In genomic region chr2:74429487-74430451, GRCh38 we compare ENCODE assay signal across 1 cellular context.
TF ChIP-seq lines count a peak whose summit lies in the region.

No MANE protein-coding gene starts in this region.

TF ChIP-seq in HepG2, 621 proteins besides CTCF, POLR2A, EP300 and RAD21 (continues in another document):
- no peak for TF ChIP-seq ZNF773 (CRISPR knock-in tag; IDR thresholded peaks at IDR 0.05; ENCODE audit: borderline replicate concordance)
- peak; percentile 59 for TF ChIP-seq GABPB1 (CRISPR knock-in tag; IDR thresholded peaks at IDR 0.05)
- peak; percentile 76 for TF ChIP-seq RCOR2 (CRISPR knock-in tag; IDR thresholded peaks at IDR 0.05)
- 0 out of 2 replicates have a peak, but pooled peaks have one; percentile 85 for TF ChIP-seq ZNF337 (CRISPR knock-in tag; IDR thresholded peaks at IDR 0.05; ENCODE audit: borderline replicate concordance, low read depth)
- TF ChIP-seq ATF6 (CRISPR knock-in tag; conservative IDR thresholded peaks at IDR 0.05): no peak
- peak; percentile 70; the same call in 1 of the 2 replicates for TF ChIP-seq ZNF644 (CRISPR knock-in tag; IDR thresholded peaks at IDR 0.05; ENCODE audit: low read depth)
- peak; percentile 72; the same call in 1 of the 2 replicates for TF ChIP-seq ZNF335 (CRISPR knock-in tag; IDR thresholded peaks at IDR 0.05)
- TF ChIP-seq ZFP62 (CRISPR knock-in tag; IDR thresholded peaks at IDR 0.05): no peak
- TF ChIP-seq RFX5 (IDR thresholded peaks at IDR 0.05; ENCODE audit: low read depth, low read length): no peak; the same call in 1 of the 2 replicates
- TF ChIP-seq, protein P1, sequence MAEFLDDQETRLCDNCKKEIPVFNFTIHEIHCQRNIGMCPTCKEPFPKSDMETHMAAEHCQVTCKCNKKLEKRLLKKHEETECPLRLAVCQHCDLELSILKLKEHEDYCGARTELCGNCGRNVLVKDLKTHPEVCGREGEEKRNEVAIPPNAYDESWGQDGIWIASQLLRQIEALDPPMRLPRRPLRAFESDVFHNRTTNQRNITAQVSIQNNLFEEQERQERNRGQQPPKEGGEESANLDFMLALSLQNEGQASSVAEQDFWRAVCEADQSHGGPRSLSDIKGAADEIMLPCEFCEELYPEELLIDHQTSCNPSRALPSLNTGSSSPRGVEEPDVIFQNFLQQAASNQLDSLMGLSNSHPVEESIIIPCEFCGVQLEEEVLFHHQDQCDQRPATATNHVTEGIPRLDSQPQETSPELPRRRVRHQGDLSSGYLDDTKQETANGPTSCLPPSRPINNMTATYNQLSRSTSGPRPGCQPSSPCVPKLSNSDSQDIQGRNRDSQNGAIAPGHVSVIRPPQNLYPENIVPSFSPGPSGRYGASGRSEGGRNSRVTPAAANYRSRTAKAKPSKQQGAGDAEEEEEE (CRISPR knock-in tag; IDR thresholded peaks at IDR 0.05; ENCODE audit: borderline replicate concordance): no peak
- peak; percentile 8; the same call in 1 of the 2 replicates for TF ChIP-seq NFYC (CRISPR knock-in tag; IDR thresholded peaks at IDR 0.05)
- TF ChIP-seq THRA (CRISPR knock-in tag; IDR thresholded peaks at IDR 0.05; ENCODE audit: borderline replicate concordance): 0 out of 2 replicates have a peak, but pooled peaks have one; percentile 56
- TF ChIP-seq ZNF619 (CRISPR knock-in tag; IDR thresholded peaks at IDR 0.05): peak; percentile 71
- TF ChIP-seq ZEB1 (IDR thresholded peaks at IDR 0.05; ENCODE audit: insufficient replicate concordance, low read depth): peak; percentile 68
- peak; percentile 73; the same call in 1 of the 2 replicates for TF ChIP-seq ZNF788 (CRISPR knock-in tag; IDR thresholded peaks at IDR 0.05; ENCODE audit: borderline replicate concordance)
- TF ChIP-seq GMEB1 (CRISPR knock-in tag; IDR thresholded peaks at IDR 0.05; ENCODE audit: borderline replicate concordance): peak; percentile 42; the same call in 1 of the 2 replicates
- peak; percentile 13; the same call in 1 of the 2 replicates for TF ChIP-seq ZNF768 (CRISPR knock-in tag; IDR thresholded peaks at IDR 0.05)
- TF ChIP-seq, protein P2, sequence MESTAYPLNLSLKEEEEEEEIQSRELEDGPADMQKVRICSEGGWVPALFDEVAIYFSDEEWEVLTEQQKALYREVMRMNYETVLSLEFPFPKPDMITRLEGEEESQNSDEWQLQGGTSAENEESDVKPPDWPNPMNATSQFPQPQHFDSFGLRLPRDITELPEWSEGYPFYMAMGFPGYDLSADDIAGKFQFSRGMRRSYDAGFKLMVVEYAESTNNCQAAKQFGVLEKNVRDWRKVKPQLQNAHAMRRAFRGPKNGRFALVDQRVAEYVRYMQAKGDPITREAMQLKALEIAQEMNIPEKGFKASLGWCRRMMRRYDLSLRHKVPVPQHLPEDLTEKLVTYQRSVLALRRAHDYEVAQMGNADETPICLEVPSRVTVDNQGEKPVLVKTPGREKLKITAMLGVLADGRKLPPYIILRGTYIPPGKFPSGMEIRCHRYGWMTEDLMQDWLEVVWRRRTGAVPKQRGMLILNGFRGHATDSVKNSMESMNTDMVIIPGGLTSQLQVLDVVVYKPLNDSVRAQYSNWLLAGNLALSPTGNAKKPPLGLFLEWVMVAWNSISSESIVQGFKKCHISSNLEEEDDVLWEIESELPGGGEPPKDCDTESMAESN (CRISPR knock-in tag; conservative IDR thresholded peaks at IDR 0.05): peak; percentile 89
- TF ChIP-seq SIX4 (CRISPR knock-in tag; IDR thresholded peaks at IDR 0.05): 0 out of 2 replicates have a peak, but pooled peaks have one; percentile 43
- TF ChIP-seq ZSCAN22 (CRISPR knock-in tag; IDR thresholded peaks at IDR 0.05): no peak
- peak; percentile 68 for TF ChIP-seq SAFB2 (CRISPR knock-in tag; IDR thresholded peaks at IDR 0.05; ENCODE audit: borderline replicate concordance, low read depth)
- peak; percentile 89; the same call in 1 of the 2 replicates for TF ChIP-seq ZNF709 (CRISPR knock-in tag; IDR thresholded peaks at IDR 0.05)
- TF ChIP-seq ZNF564 (CRISPR knock-in tag; IDR thresholded peaks at IDR 0.05): 0 out of 2 replicates have a peak, but pooled peaks have one; percentile 65
- no peak for TF ChIP-seq PAX8 (CRISPR knock-in tag; IDR thresholded peaks at IDR 0.05; ENCODE audit: borderline replicate concordance)
- TF ChIP-seq, protein P3, sequence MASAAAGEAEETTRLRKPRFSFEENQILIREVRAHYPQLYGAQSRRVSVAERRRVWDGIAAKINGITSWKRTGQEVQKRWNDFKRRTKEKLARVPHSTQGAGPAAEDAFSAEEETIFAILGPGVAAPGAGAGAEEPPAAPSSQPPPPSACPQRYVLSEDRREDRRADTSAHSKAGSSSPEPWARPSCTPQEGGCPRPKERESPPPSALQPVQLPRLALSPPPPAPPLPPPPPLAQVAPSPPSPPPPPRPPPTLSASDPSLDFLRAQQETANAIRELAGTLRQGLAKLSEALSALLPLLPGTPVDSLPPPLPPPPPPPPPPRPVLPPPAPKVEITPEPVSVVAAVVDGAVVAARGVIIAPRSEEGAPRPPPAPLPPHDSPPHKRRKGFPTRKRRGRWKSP (CRISPR knock-in tag; IDR thresholded peaks at IDR 0.05): peak; percentile 71; the same call in 1 of the 2 replicates
- TF ChIP-seq ZNF792 (CRISPR knock-in tag; IDR thresholded peaks at IDR 0.05): peak; percentile 67; the same call in 1 of the 2 replicates
- TF ChIP-seq ZNF597 (CRISPR knock-in tag; IDR thresholded peaks at IDR 0.05): no peak
- TF ChIP-seq ZNF354B (CRISPR knock-in tag; IDR thresholded peaks at IDR 0.05): no peak
- no peak for TF ChIP-seq CREBL2 (CRISPR knock-in tag; IDR thresholded peaks at IDR 0.05; ENCODE audit: borderline replicate concordance)
- peak; percentile 93 for TF ChIP-seq KDM6A (CRISPR knock-in tag; IDR thresholded peaks at IDR 0.05; ENCODE audit: low read depth)
- TF ChIP-seq TGIF2 (CRISPR knock-in tag; IDR thresholded peaks at IDR 0.05): no peak; the same call in 1 of the 2 replicates
- no peak for TF ChIP-seq ADNP (CRISPR knock-in tag; IDR thresholded peaks at IDR 0.05)
- 0 out of 2 replicates have a peak, but pooled peaks have one; percentile 68 for TF ChIP-seq ZNF782 (CRISPR knock-in tag; IDR thresholded peaks at IDR 0.05; ENCODE audit: borderline replicate concordance)
- TF ChIP-seq ATF3 (CRISPR knock-in tag; IDR thresholded peaks at IDR 0.05): no peak; the same call in 1 of the 2 replicates
- TF ChIP-seq, protein P4, sequence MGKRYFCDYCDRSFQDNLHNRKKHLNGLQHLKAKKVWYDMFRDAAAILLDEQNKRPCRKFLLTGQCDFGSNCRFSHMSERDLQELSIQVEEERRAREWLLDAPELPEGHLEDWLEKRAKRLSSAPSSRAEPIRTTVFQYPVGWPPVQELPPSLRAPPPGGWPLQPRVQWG (CRISPR knock-in tag; IDR thresholded peaks at IDR 0.05; ENCODE audit: borderline replicate concordance, low read depth): no peak
- peak; percentile 99 for TF ChIP-seq ASH2L (IDR thresholded peaks at IDR 0.05; ENCODE audit: insufficient read length, low read depth, low read length)
- TF ChIP-seq NCOR1 (IDR thresholded peaks at IDR 0.05; ENCODE audit: borderline replicate concordance, low read length): peak; percentile 98
- TF ChIP-seq PAXIP1 (CRISPR knock-in tag; conservative IDR thresholded peaks at IDR 0.05): peak; percentile 99
- peak; percentile 98 for TF ChIP-seq SP5 (CRISPR knock-in tag; IDR thresholded peaks at IDR 0.05; ENCODE audit: borderline replicate concordance, low read depth)
- TF ChIP-seq HOMEZ (CRISPR knock-in tag; IDR thresholded peaks at IDR 0.05; ENCODE audit: low read depth): no peak; the same call in 1 of the 2 replicates
- TF ChIP-seq MAFF (IDR thresholded peaks at IDR 0.05; ENCODE audit: low read depth, low read length): peak; percentile 65
- peak; percentile 48; the same call in 1 of the 2 replicates for TF ChIP-seq FOXK1 (CRISPR knock-in tag; IDR thresholded peaks at IDR 0.05; ENCODE audit: borderline replicate concordance, low read depth)
- peak; percentile 36; the same call in 1 of the 2 replicates for TF ChIP-seq ZNF12 (CRISPR knock-in tag; IDR thresholded peaks at IDR 0.05)
- peak; percentile 73 for TF ChIP-seq SMAD1 (CRISPR knock-in tag; IDR thresholded peaks at IDR 0.05; ENCODE audit: borderline replicate concordance, low read depth)
- no peak for TF ChIP-seq ZNF143 (CRISPR knock-in tag; IDR thresholded peaks at IDR 0.05)
- TF ChIP-seq ZNF674 (CRISPR knock-in tag; IDR thresholded peaks at IDR 0.05; ENCODE audit: low read depth): no peak
